In the genomic region with DNA sequence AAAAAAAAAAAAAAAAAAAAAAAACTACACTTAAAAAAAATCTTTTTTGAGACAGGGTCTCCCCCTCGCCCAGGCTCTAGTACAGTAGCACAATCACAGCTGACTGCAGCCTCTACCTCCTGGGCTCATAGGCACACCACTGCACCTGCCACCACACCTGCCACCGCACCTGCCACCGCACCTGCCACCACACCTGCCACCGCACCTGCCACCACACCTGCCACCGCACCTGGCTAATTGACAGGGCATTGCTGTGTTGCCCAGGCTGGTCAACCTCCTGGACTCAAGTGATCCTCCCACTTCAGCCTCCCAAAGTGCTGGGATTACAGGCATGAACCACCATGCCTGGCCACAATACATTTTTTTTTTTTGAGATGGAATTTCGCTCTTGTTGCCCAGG, we compare ENCODE assay signal across 33 cellular contexts.
"Had no signal": no experiment of that assay in that cellular context is flagged by ENCODE, and none has a peak within 500 bp of the region (broad histone marks: within the 10 kb centered on the region; RNA-seq: fewer than 3 reads in every experiment).

No MANE protein-coding gene starts in this region.

- H3K27me3 ChIP-seq: ascending aorta, breast epithelium, cardiac muscle cell, esophagus muscularis mucosa, foreskin keratinocyte, gastrocnemius medialis, heart left ventricle had no signal

- H3K4me1 ChIP-seq: breast epithelium, foreskin keratinocyte had no signal

- DNase-seq: activated CD4-positive, alpha-beta memory T cell treated with anti-CD3 and anti-CD28 coated beads, Interleukin-2, amount 10 ng/mL, durations not matched to agents 7 days and 5 days; activated CD4-positive, alpha-beta T cell treated with anti-CD3 and anti-CD28 coated beads for 1 hour; activated CD4-positive, alpha-beta T cell treated with anti-CD3 and anti-CD28 coated beads for 4 hours; activated CD4-positive, alpha-beta T cell treated with anti-CD3 and anti-CD28 coated beads, Interleukin-2, amount 10 ng/mL, durations not matched to agents 7 days and 5 days; activated CD4-positive, alpha-beta T cell treated with anti-CD3 and anti-CD28 coated beads, Interleukin-2, amount 50 U/mL, for 4 hours; activated CD8-positive, alpha-beta memory T cell treated with anti-CD3 and anti-CD28 coated beads, Interleukin-2, amount 50 U/mL, for 48 hours; activated gamma-delta T cell; activated naive CD4-positive, alpha-beta T cell; activated naive CD4-positive, alpha-beta T cell treated with anti-CD3 and anti-CD28 coated beads, Interleukin-2, amount 10 ng/mL, durations not matched to agents 7 days and 5 days; activated naive CD8-positive, alpha-beta T cell treated with anti-CD3 and anti-CD28 coated beads, Interleukin-2, amount 10 ng/mL, durations not matched to agents 7 days and 5 days; activated T-cell treated with anti-CD3 and anti-CD28 coated beads for 4 hours; activated T-cell treated with anti-CD3 and anti-CD28 coated beads, Interleukin-2, amount 50 U/mL, for 24 hours; central memory CD4-positive, alpha-beta T cell; cerebellar nuclear complex; effector CD4-positive, alpha-beta T cell; effector memory CD8-positive, alpha-beta T cell; erythroblast; foreskin keratinocyte; gastrocnemius medialis; glutamatergic neuron; T-helper 2 cell had no signal

- H3K4me3 Mint-ChIP-seq: activated CD4-positive, alpha-beta memory T cell treated with anti-CD3 and anti-CD28 coated beads, Interleukin-2, amount 10 ng/mL, durations not matched to agents 7 days and 5 days; activated CD4-positive, alpha-beta T cell treated with anti-CD3 and anti-CD28 coated beads, Interleukin-2, amount 10 ng/mL, durations not matched to agents 7 days and 5 days; activated naive CD4-positive, alpha-beta T cell treated with anti-CD3 and anti-CD28 coated beads, Interleukin-2, amount 10 ng/mL, durations not matched to agents 7 days and 5 days; activated naive CD8-positive, alpha-beta T cell treated with anti-CD3 and anti-CD28 coated beads, Interleukin-2, amount 10 ng/mL, durations not matched to agents 7 days and 5 days; activated T-cell treated with anti-CD3 and anti-CD28 coated beads, Interleukin-2, amount 50 U/mL, for 24 hours; activated T-helper 17 cell treated with anti-CD3 and anti-CD28 coated beads, Interleukin-2, amount 50 U/mL, for 72 hours; dendritic cell treated with granulocyte-macrophage colony-stimulating factor and Interleukin-4, amounts not matched to agents 40 ng/mL and 50 ng/mL, for 4 days; effector memory CD8-positive, alpha-beta T cell; WTC11 had no signal

- H3K36me3 ChIP-seq: breast epithelium, cardiac muscle cell, gastrocnemius medialis had no signal

- H3K9me3 ChIP-seq: ascending aorta, breast epithelium, esophagus muscularis mucosa, gastrocnemius medialis, heart left ventricle had no signal

- H3K27me3 Mint-ChIP-seq: activated CD4-positive, alpha-beta memory T cell treated with anti-CD3 and anti-CD28 coated beads, Interleukin-2, amount 10 ng/mL, durations not matched to agents 7 days and 5 days; activated CD4-positive, alpha-beta T cell treated with anti-CD3 and anti-CD28 coated beads, Interleukin-2, amount 10 ng/mL, durations not matched to agents 7 days and 5 days; activated naive CD8-positive, alpha-beta T cell treated with anti-CD3 and anti-CD28 coated beads, Interleukin-2, amount 10 ng/mL, durations not matched to agents 7 days and 5 days; activated T-cell treated with anti-CD3 and anti-CD28 coated beads, Interleukin-2, amount 50 U/mL, for 24 hours; activated T-helper 17 cell treated with anti-CD3 and anti-CD28 coated beads, Interleukin-2, amount 50 U/mL, for 72 hours; brain; effector memory CD8-positive, alpha-beta T cell had no signal

- H3K27ac ChIP-seq: ascending aorta, breast epithelium, cardiac muscle cell, coronary artery, esophagus muscularis mucosa, foreskin keratinocyte, gastrocnemius medialis, heart left ventricle, VCaP had no signal

- H3K27ac Mint-ChIP-seq: activated CD4-positive, alpha-beta memory T cell treated with anti-CD3 and anti-CD28 coated beads, Interleukin-2, amount 10 ng/mL, durations not matched to agents 7 days and 5 days; activated CD4-positive, alpha-beta T cell treated with anti-CD3 and anti-CD28 coated beads, Interleukin-2, amount 10 ng/mL, durations not matched to agents 7 days and 5 days; activated naive CD4-positive, alpha-beta T cell treated with anti-CD3 and anti-CD28 coated beads, Interleukin-2, amount 10 ng/mL, durations not matched to agents 7 days and 5 days; activated naive CD4-positive, alpha-beta T cell treated with anti-CD3 and anti-CD28 coated beads, Interleukin-2, amount 50 U/mL, for 72 hours; activated naive CD8-positive, alpha-beta T cell treated with anti-CD3 and anti-CD28 coated beads, Interleukin-2, amount 10 ng/mL, durations not matched to agents 7 days and 5 days; activated T-cell treated with anti-CD3 and anti-CD28 coated beads, Interleukin-2, amount 50 U/mL, for 24 hours; activated T-helper 17 cell treated with anti-CD3 and anti-CD28 coated beads, Interleukin-2, amount 50 U/mL, for 72 hours; dendritic cell treated with granulocyte-macrophage colony-stimulating factor and Interleukin-4, amounts not matched to agents 40 ng/mL and 50 ng/mL, for 4 days; effector memory CD8-positive, alpha-beta T cell had no signal

- H3K9me3 Mint-ChIP-seq: activated CD4-positive, alpha-beta memory T cell treated with anti-CD3 and anti-CD28 coated beads, Interleukin-2, amount 10 ng/mL, durations not matched to agents 7 days and 5 days; activated CD4-positive, alpha-beta T cell treated with anti-CD3 and anti-CD28 coated beads, Interleukin-2, amount 10 ng/mL, durations not matched to agents 7 days and 5 days; activated naive CD4-positive, alpha-beta T cell treated with anti-CD3 and anti-CD28 coated beads, Interleukin-2, amount 10 ng/mL, durations not matched to agents 7 days and 5 days; activated naive CD4-positive, alpha-beta T cell treated with anti-CD3 and anti-CD28 coated beads, Interleukin-2, amount 50 U/mL, for 72 hours; activated naive CD8-positive, alpha-beta T cell treated with anti-CD3 and anti-CD28 coated beads, Interleukin-2, amount 10 ng/mL, durations not matched to agents 7 days and 5 days; activated T-cell treated with anti-CD3 and anti-CD28 coated beads, Interleukin-2, amount 50 U/mL, for 24 hours; activated T-helper 17 cell treated with anti-CD3 and anti-CD28 coated beads, Interleukin-2, amount 50 U/mL, for 72 hours; brain; dendritic cell treated with granulocyte-macrophage colony-stimulating factor and Interleukin-4, amounts not matched to agents 40 ng/mL and 50 ng/mL, for 4 days; effector memory CD8-positive, alpha-beta T cell; WTC11 had no signal

- H3K4me3 ChIP-seq: ascending aorta, breast epithelium, cardiac muscle cell, coronary artery, esophagus muscularis mucosa, gastrocnemius medialis, heart left ventricle had no signal

- H3K36me3 Mint-ChIP-seq: activated naive CD4-positive, alpha-beta T cell treated with anti-CD3 and anti-CD28 coated beads, Interleukin-2, amount 10 ng/mL, durations not matched to agents 7 days and 5 days; activated naive CD4-positive, alpha-beta T cell treated with anti-CD3 and anti-CD28 coated beads, Interleukin-2, amount 50 U/mL, for 72 hours; activated naive CD8-positive, alpha-beta T cell treated with anti-CD3 and anti-CD28 coated beads, Interleukin-2, amount 10 ng/mL, durations not matched to agents 7 days and 5 days; WTC11 had no signal
